Comparison of ENCODE assay signal across 13 cellular contexts in the genomic region with DNA sequence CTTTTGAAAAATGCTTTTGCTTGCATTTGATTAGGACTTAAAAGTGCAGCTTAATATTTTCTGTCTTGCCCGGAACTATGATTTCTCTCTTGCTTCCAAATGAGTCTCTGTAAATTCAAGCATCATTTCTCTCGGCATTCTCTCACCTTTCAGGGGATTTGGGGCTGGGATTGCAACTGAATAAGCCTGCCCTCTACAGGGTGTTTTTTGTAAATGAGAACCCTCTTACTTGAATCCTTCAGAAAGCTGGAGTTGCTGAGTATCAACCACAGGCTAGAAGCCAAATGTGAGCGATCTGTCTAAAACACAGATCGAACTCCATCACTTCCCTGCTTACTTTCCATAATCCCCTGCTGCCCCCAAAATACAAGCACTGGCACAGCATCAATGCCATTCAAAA.
DNase-seq lines count a peak whose midpoint lies in the region; ATAC-seq and TF ChIP-seq lines count a peak whose summit lies in the region.
"Had no signal": no experiment of that assay in that cellular context is flagged by ENCODE, and none has a peak within 500 bp of the region (broad histone marks: within the 10 kb centered on the region; RNA-seq: fewer than 3 reads in every experiment).

No MANE protein-coding gene starts in this region.

- peak; percentile 57 for TF ChIP-seq CTCF in progenitor cell of endocrine pancreas (IDR thresholded peaks at IDR 0.05; ENCODE audit: unreplicated experiment)

- no peaks in the 10 kb centered on the region for H3K9me3 ChIP-seq in T-helper 17 cell (ENCODE audit: control insufficient read depth, low read length, poor library complexity, severe bottlenecking)

- H3K9me3 Mint-ChIP-seq in progenitor cell of endocrine pancreas (ENCODE audit: low read depth), result no peaks in the 10 kb centered on the region

- H3K4me1 Mint-ChIP-seq in progenitor cell of endocrine pancreas (ENCODE audit: low read depth), result peaks cover 5% of the 10 kb centered on the region
- H3K4me1 Mint-ChIP-seq in T-helper 17 cell, result no peaks in the 10 kb centered on the region
- H3K4me1 Mint-ChIP-seq: CD8-positive, alpha-beta memory T cell had no signal

- H3K27ac Mint-ChIP-seq in progenitor cell of endocrine pancreas (no peak overlapping the region), T-helper 17 cell (no peak overlapping the region)
- H3K27ac Mint-ChIP-seq: CD8-positive, alpha-beta memory T cell had no signal

- H3K36me3 Mint-ChIP-seq in progenitor cell of endocrine pancreas (ENCODE audit: insufficient read depth) (no peaks in the 10 kb centered on the region), T-helper 17 cell (ENCODE audit: low read depth) (no peaks in the 10 kb centered on the region)
- H3K36me3 Mint-ChIP-seq: CD8-positive, alpha-beta memory T cell had no signal

- H3K4me3 Mint-ChIP-seq in progenitor cell of endocrine pancreas (ENCODE audit: low read depth), result no peak overlapping the region
- H3K4me3 Mint-ChIP-seq in T-helper 17 cell, result no peak overlapping the region
- H3K4me3 Mint-ChIP-seq: CD8-positive, alpha-beta memory T cell had no signal

- peaks cover 13% of the 10 kb centered on the region for H3K27me3 Mint-ChIP-seq in progenitor cell of endocrine pancreas
- no peaks in the 10 kb centered on the region for H3K27me3 Mint-ChIP-seq in T-helper 17 cell
- H3K27me3 Mint-ChIP-seq: CD8-positive, alpha-beta memory T cell had no signal

- peak; percentile 7 for DNase-seq in DMS53 (lab: John Stamatoyannopoulos, UW)
- no peak for DNase-seq in DMS53 treated with DMSO at 0.1 percent for 48 hours (lab: John Stamatoyannopoulos, UW; ENCODE audit: unreplicated experiment)
- peak; percentile 4 for DNase-seq in NCI-H2227 treated with DMSO at 0.1 percent for 48 hours (lab: John Stamatoyannopoulos, UW)
- peak; percentile 38 for DNase-seq in cerebellum (ENCODE audit: low spot score)
- DNase-seq in progenitor cell of endocrine pancreas (ENCODE audit: low spot score, unreplicated experiment), result no peak
- DNase-seq in T-helper 17 cell, result no peak
- DNase-seq: activated CD8-positive, alpha-beta memory T cell treated with anti-CD3 and anti-CD28 coated beads for 24 hours; CD8-positive, alpha-beta memory T cell; left colon; NCI-H2107; NK-92 treated with Interleukin-12 subunit alpha and Interleukin-12 subunit beta, amount 100 ng/mL, for 24 hours had no signal

- ATAC-seq in HG03520 (IDR thresholded peaks at IDR 0.05; ENCODE audit: unreplicated experiment) (no peak), T-helper 17 cell (no peak), GM19467 (IDR thresholded peaks at IDR 0.05; ENCODE audit: unreplicated experiment) (no peak)
- ATAC-seq: left colon had no signal

Comparison
In these comparisons a context has a peak if more than half of its experiments do, and no peak if none do; other contexts are left out.
1. DNase-seq: peak in DMS53 (single experiment), NCI-H2227 treated with DMSO at 0.1 percent for 48 hours (single experiment) and cerebellum (single experiment); none in DMS53 treated with DMSO at 0.1 percent for 48 hours (single experiment), progenitor cell of endocrine pancreas (single experiment) and T-helper 17 cell (0 of 3).